8 cellular contexts compared by ENCODE assay signal in genomic region chr3:50189274-50189673, GRCh38. TPM values are rescaled to one million over a fixed set of nuclear protein-coding genes. Genes with fewer than 3 reads are reported as not detected.
DNase-seq lines count a peak whose midpoint lies in the region; ATAC-seq and TF ChIP-seq lines count a peak whose summit lies in the region.

No MANE protein-coding gene starts in this region.

- H3K4me3 Mint-ChIP-seq in progenitor cell of endocrine pancreas (ENCODE audit: low read depth), result no peak overlapping the region

- peaks cover under 1% of the 10 kb centered on the region for H3K36me3 Mint-ChIP-seq in progenitor cell of endocrine pancreas (ENCODE audit: insufficient read depth)

- peaks cover 5% of the 10 kb centered on the region for H3K27me3 Mint-ChIP-seq in progenitor cell of endocrine pancreas

- peaks cover 2% of the 10 kb centered on the region for H3K27me3 ChIP-seq in H7 (ENCODE audit: control insufficient read depth, insufficient read depth, low read length)

- peak; percentile 81 for TF ChIP-seq CTCF in progenitor cell of endocrine pancreas (IDR thresholded peaks at IDR 0.05; ENCODE audit: unreplicated experiment)

- no peaks in the 10 kb centered on the region for H3K4me1 Mint-ChIP-seq in progenitor cell of endocrine pancreas (ENCODE audit: low read depth)

- H3K27ac Mint-ChIP-seq in progenitor cell of endocrine pancreas, result no peak overlapping the region

- intact Hi-C loops in Right ventricle myocardium superior (cut with DNase I), result loop anchor here (1.0 kb wide), 1 partner anchor 68 kb away; no protein-coding TSS in a partner anchor

- peak; percentile 87 for ATAC-seq in Right ventricle myocardium superior (ENCODE audit: poor library complexity)
- no peak for ATAC-seq in HG02678 (IDR thresholded peaks at IDR 0.05; ENCODE audit: unreplicated experiment)

- DNase-seq in C1 segment of cervical spinal cord (lab: John Stamatoyannopoulos, UW) (peak in 9 of 14 donors; percentile 4 to 65 (median 32)), H7 (peak; percentile 91), NCI-H69 (lab: John Stamatoyannopoulos, UW) (peak; percentile 71), Right ventricle myocardium superior (peak; percentile 82), progenitor cell of endocrine pancreas (ENCODE audit: low spot score, unreplicated experiment) (peak; percentile 58), NCI-H187 (lab: John Stamatoyannopoulos, UW) (no peak)
- DNase-seq in activated naive CD4-positive, alpha-beta T cell treated with anti-CD3 and anti-CD28 coated beads, Interleukin-2, amount 50 U/mL, for 16 hours, result peak; percentile 42

- no peaks in the 10 kb centered on the region for H3K9me3 Mint-ChIP-seq in progenitor cell of endocrine pancreas (ENCODE audit: low read depth)

- H3K36me3 ChIP-seq in H7 (replicated peaks; ENCODE audit: control insufficient read depth, insufficient read depth, low read length), result peaks cover 15% of the 10 kb centered on the region

- no peak overlapping the region for H3K4me3 ChIP-seq in H7 (ENCODE audit: insufficient read depth, low read depth, low read length)

RNA-seq across cellular contexts. Expression of gene GNAT1, which starts 2.1 kb away (rescaled TPM):
- not detected in 2 replicates for total RNA-seq in H7 (2014; rRNA removed; shearing (Covaris generic))
- total RNA-seq in Right ventricle myocardium superior (not detected), progenitor cell of endocrine pancreas (0.12 and 0.91 TPM in 2 replicates)

RNA-seq across cellular contexts. Expression of gene SLC38A3, which starts 15.8 kb away (rescaled TPM):
- total RNA-seq in H7 (2014; rRNA removed; shearing (Covaris generic)), result 0.21 and 0.22 TPM in 2 replicates
- total RNA-seq in Right ventricle myocardium superior (10.6 TPM), progenitor cell of endocrine pancreas (43.5 and 44.7 TPM in 2 replicates)

RNA-seq across cellular contexts. Expression of gene SEMA3F, which starts 34.1 kb away (rescaled TPM):
- total RNA-seq in H7 (2014; rRNA removed; shearing (Covaris generic)), result 40.5 and 44.5 TPM in 2 replicates
- total RNA-seq in Right ventricle myocardium superior (10.8 TPM), progenitor cell of endocrine pancreas (23.6 and 26.5 TPM in 2 replicates)

RNA-seq across cellular contexts. Expression of gene GNAI2, which starts 46.7 kb away (rescaled TPM):
- 204 and 246 TPM in 2 replicates for total RNA-seq in H7 (2014; rRNA removed; shearing (Covaris generic))
- 126 TPM for total RNA-seq in Right ventricle myocardium superior
- 158 and 171 TPM in 2 replicates for total RNA-seq in progenitor cell of endocrine pancreas

Comparison
In these comparisons a context has a peak if more than half of its experiments do, and no peak if none do; other contexts are left out.
1. DNase-seq: peak in C1 segment of cervical spinal cord (9 of 14), H7 (single experiment), NCI-H69 (single experiment), activated naive CD4-positive, alpha-beta T cell treated with anti-CD3 and anti-CD28 coated beads, Interleukin-2, amount 50 U/mL, for 16 hours (single experiment), Right ventricle myocardium superior (single experiment) and progenitor cell of endocrine pancreas (single experiment); none in NCI-H187 (0 of 2).